Comparison of ENCODE assay signal across 13 cellular contexts in the genomic region with DNA sequence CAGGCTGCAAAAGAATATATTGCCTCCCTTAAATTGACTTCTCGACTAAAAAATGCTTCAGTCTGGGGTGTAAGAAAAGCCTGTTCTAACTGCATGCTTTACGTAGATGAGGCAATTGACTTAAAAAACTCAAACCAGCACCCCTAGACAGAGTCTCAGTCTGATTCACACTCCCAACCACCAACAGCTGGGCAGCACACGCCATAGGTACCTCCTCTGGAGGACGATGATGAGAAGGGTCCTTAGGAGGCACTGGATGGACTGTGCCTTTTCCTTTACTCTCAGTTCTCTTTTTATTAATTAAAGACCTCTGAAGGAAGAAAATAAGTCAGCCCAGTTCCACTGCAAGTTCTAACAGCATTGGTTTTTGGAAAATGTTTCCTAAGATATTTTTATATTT.
DNase-seq lines count a peak whose midpoint lies in the region; ATAC-seq and TF ChIP-seq lines count a peak whose summit lies in the region.
"Had no signal": no experiment of that assay in that cellular context is flagged by ENCODE, and none has a peak within 500 bp of the region (broad histone marks: within the 10 kb centered on the region; RNA-seq: fewer than 3 reads in every experiment).

No MANE protein-coding gene starts in this region.

- intact Hi-C loops in OCI-LY7 (cut with micrococcal nuclease; ENCODE audit: unreplicated experiment) = loop anchor here (10.0 kb wide), 1 partner anchor 605 kb away; a partner anchor contains a TSS
- intact Hi-C loops in natural killer cell (cut with micrococcal nuclease) = no loop called here

- no peaks in the 10 kb centered on the region for H3K9me2 ChIP-seq in OCI-LY7 (ENCODE audit: insufficient read depth, low read length)

- no peaks in the 10 kb centered on the region for H3K9me3 Mint-ChIP-seq in activated CD8-positive, alpha-beta memory T cell treated with anti-CD3 and anti-CD28 coated beads, Interleukin-2, amount 10 ng/mL, durations not matched to agents 7 days and 5 days (ENCODE audit: low read depth)
- no peaks in the 10 kb centered on the region for H3K9me3 Mint-ChIP-seq in natural killer cell

- H3K27me3 Mint-ChIP-seq in activated CD8-positive, alpha-beta memory T cell treated with anti-CD3 and anti-CD28 coated beads, Interleukin-2, amount 10 ng/mL, durations not matched to agents 7 days and 5 days = no peaks in the 10 kb centered on the region
- peaks cover 0 to under 1% of the 10 kb centered on the region in 2 donors for H3K27me3 Mint-ChIP-seq in natural killer cell (ENCODE audit: low read depth in 2 of 2)

- peak overlapping the region; percentile 70 for H3K4me2 ChIP-seq in OCI-LY7 (ENCODE audit: low read length)

- peaks cover 46% of the 10 kb centered on the region for H3K4me1 ChIP-seq in OCI-LY7 (ENCODE audit: insufficient read depth, low read length, poor library complexity, severe bottlenecking)

- H3K4me3 ChIP-seq in OCI-LY7 (ENCODE audit: low read depth, low read length, poor library complexity, severe bottlenecking) = no peak overlapping the region
- H3K4me3 ChIP-seq: dorsolateral prefrontal cortex had no signal

- H3K36me3 Mint-ChIP-seq in activated CD8-positive, alpha-beta memory T cell treated with anti-CD3 and anti-CD28 coated beads, Interleukin-2, amount 10 ng/mL, durations not matched to agents 7 days and 5 days = no peaks in the 10 kb centered on the region
- no peaks in the 10 kb centered on the region for H3K36me3 Mint-ChIP-seq in natural killer cell

- no peak overlapping the region for H3K27ac Mint-ChIP-seq in activated CD8-positive, alpha-beta memory T cell treated with anti-CD3 and anti-CD28 coated beads, Interleukin-2, amount 10 ng/mL, durations not matched to agents 7 days and 5 days
- no peak overlapping the region for H3K27ac Mint-ChIP-seq in natural killer cell

- H3K36me3 ChIP-seq in OCI-LY7 (ENCODE audit: insufficient read depth, low read length) = no peaks in the 10 kb centered on the region
- H3K36me3 ChIP-seq: BE2C had no signal

- ATAC-seq in GM18858 (IDR thresholded peaks at IDR 0.05; ENCODE audit: unreplicated experiment) = peak; percentile 34
- ATAC-seq in GM21447 (IDR thresholded peaks at IDR 0.05; ENCODE audit: unreplicated experiment) = peak; percentile 29
- peak; percentile 45 for ATAC-seq in HG03095 (IDR thresholded peaks at IDR 0.05; ENCODE audit: unreplicated experiment)
- ATAC-seq in activated CD8-positive, alpha-beta memory T cell treated with anti-CD3 and anti-CD28 coated beads, Interleukin-2, amount 10 ng/mL, durations not matched to agents 7 days and 5 days = no peak
- ATAC-seq in natural killer cell = no peak

- POLR2A ChIA-PET in OCI-LY7 (lab: Charles Lee) = interaction anchor here (0.7 to 1.1 kb wide), 2 partner anchors 51 to 55 kb away, joined by 3 read pairs; no protein-coding TSS in a partner anchor

- H3K27ac ChIP-seq in OCI-LY7 (ENCODE audit: low read depth, low read length, poor library complexity, severe bottlenecking) = peak overlapping the region; percentile 78

- TF ChIP-seq CTCF in OCI-LY7 (conservative IDR thresholded peaks at IDR 0.05; ENCODE audit: low read length) (no peak), natural killer cell (IDR thresholded peaks at IDR 0.05) (no peak)

- H4K20me1 ChIP-seq in OCI-LY7 (ENCODE audit: insufficient read depth, low read length) = no peaks in the 10 kb centered on the region

- no peaks in the 10 kb centered on the region for H3K4me1 Mint-ChIP-seq in activated CD8-positive, alpha-beta memory T cell treated with anti-CD3 and anti-CD28 coated beads, Interleukin-2, amount 10 ng/mL, durations not matched to agents 7 days and 5 days
- H3K4me1 Mint-ChIP-seq in natural killer cell = no peaks in the 10 kb centered on the region

- in situ Hi-C loops in G401 (cut with HindIII; ENCODE audit: low sequenced_read_pairs) = no loop called here

- H3K79me2 ChIP-seq in OCI-LY7 (ENCODE audit: insufficient read depth, low read depth, low read length) = no peaks in the 10 kb centered on the region

- H3K4me3 Mint-ChIP-seq in activated CD8-positive, alpha-beta memory T cell treated with anti-CD3 and anti-CD28 coated beads, Interleukin-2, amount 10 ng/mL, durations not matched to agents 7 days and 5 days = no peak overlapping the region
- H3K4me3 Mint-ChIP-seq in natural killer cell = no peak overlapping the region

- no TSS peak for BruUV-seq in OCI-LY7 (replicated peaks; lab: Mats Ljungman, UMichigan)

- DNase-seq in OCI-LY7 (ENCODE audit: low spot score) (peak; percentile 4), G401 (ENCODE audit: low spot score) (no peak), natural killer cell (no peak)
- DNase-seq in activated CD8-positive, alpha-beta memory T cell treated with anti-CD3 and anti-CD28 coated beads, Interleukin-2, amount 10 ng/mL, durations not matched to agents 7 days and 5 days = no peak
- no peak for DNase-seq in activated CD8-positive, alpha-beta memory T cell treated with anti-CD3 and anti-CD28 coated beads for 24 hours
- DNase-seq: activated T-cell treated with anti-CD3 and anti-CD28 coated beads for 4 hours; BE2C; dorsolateral prefrontal cortex; NCI-H510A; stimulated activated CD4-positive, alpha-beta T cell treated with anti-CD3 and anti-CD28 coated beads, Interleukin-4, amount 100 ng/mL, for 4 hours had no signal

- H3K9me3 ChIP-seq in OCI-LY7 (ENCODE audit: low read length) = no peaks in the 10 kb centered on the region
- H3K9me3 ChIP-seq: BE2C had no signal

- CTCF ChIA-PET in OCI-LY7 (lab: Charles Lee; ENCODE audit: unreplicated experiment) = interaction anchor here (0.9 kb wide), 1 partner anchor 51 kb away, joined by 3 read pairs; no protein-coding TSS in a partner anchor
- CTCF ChIA-PET in activated CD8-positive, alpha-beta memory T cell treated with anti-CD3 and anti-CD28 coated beads, Interleukin-2, amount 10 ng/mL, durations not matched to agents 7 days and 5 days (lab: Charles Lee) = no interaction called here

- H2AFZ ChIP-seq in OCI-LY7 (ENCODE audit: low read length) = peak overlapping the region; percentile 32; the same call in 1 of the 2 replicates

Comparison
In these comparisons a context has a peak if more than half of its experiments do, and no peak if none do; other contexts are left out.
1. ATAC-seq: peak in GM18858 (single experiment), GM21447 (single experiment) and HG03095 (single experiment); none in activated CD8-positive, alpha-beta memory T cell treated with anti-CD3 and anti-CD28 coated beads, Interleukin-2, amount 10 ng/mL, durations not matched to agents 7 days and 5 days (single experiment) and natural killer cell (0 of 3).